ENCODE assay signal across 29 cellular contexts in the genomic region with DNA sequence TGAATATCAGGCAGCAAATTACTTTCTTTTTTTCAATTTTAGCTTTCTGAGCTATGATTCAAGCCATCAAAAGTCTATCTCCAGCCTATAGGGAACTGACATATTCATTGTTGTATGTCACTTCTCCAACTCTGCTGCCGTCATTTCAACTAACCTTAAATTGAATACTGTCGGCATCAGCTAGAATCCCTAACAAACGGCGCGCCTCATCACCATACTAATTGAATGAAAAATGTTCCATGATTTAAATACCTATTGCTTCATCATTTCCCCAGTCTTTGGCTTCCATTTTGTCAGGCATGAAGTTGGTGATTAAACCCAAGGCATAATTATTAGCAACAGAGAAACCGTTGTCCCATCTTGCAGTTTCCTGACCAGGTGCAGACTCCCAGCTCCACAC.
"Had no signal": no experiment of that assay in that cellular context is flagged by ENCODE, and none has a peak within 500 bp of the region (broad histone marks: within the 10 kb centered on the region; RNA-seq: fewer than 3 reads in every experiment).

No MANE protein-coding gene starts in this region.

- H3K4me3 ChIP-seq: adrenal gland, body of pancreas, coronary artery, left lung, lung, pancreas, prostate gland, skin epidermis, thoracic aorta, uterus had no signal

- H3K9me3 ChIP-seq: adrenal gland, body of pancreas, left lung, pancreas, prostate gland, thoracic aorta, uterus had no signal

- FAIRE-seq: islet of Langerhans, pancreas had no signal

- H3K4me1 ChIP-seq: adrenal gland, body of pancreas, foreskin keratinocyte, left lung, pancreas, prostate gland, uterus had no signal

- H3K36me3 ChIP-seq: adrenal gland, left lung, pancreas, prostate gland, thoracic aorta, uterus, WERI-Rb-1 had no signal

- H3K27me3 ChIP-seq: adrenal gland, body of pancreas, foreskin keratinocyte, left lung, pancreas, uterus had no signal

- DNase-seq: activated CD4-positive, alpha-beta T cell treated with anti-CD3 and anti-CD28 coated beads for 48 hours; activated CD4-positive, alpha-beta T cell treated with anti-CD3 and anti-CD28 coated beads, Interleukin-2, amount 50 U/mL, for 48 hours; activated CD8-positive, alpha-beta memory T cell treated with anti-CD3 and anti-CD28 coated beads, Interleukin-2, amount 50 U/mL, for 4 hours; activated effector memory CD4-positive, alpha-beta T cell treated with anti-CD3 and anti-CD28 coated beads, Interleukin-2, amount 50 U/mL, for 16 hours; activated naive CD4-positive, alpha-beta T cell treated with anti-CD3 and anti-CD28 coated beads for 36 hours; activated naive CD8-positive, alpha-beta T cell treated with anti-CD3 and anti-CD28 coated beads for 36 hours; activated T-cell treated with anti-CD3 and anti-CD28 coated beads, Interleukin-2, amount 50 U/mL, for 1 hour; adrenal gland; aorta; body of pancreas; foreskin keratinocyte; left lung; nucleus accumbens; pancreas; retina; stimulated activated CD4-positive, alpha-beta T cell treated with anti-CD3 and anti-CD28 coated beads, Interleukin-12 subunit alpha, Interleukin-12 subunit beta, amount 100 ng/mL, for 4 hours; stimulated activated CD4-positive, alpha-beta T cell treated with anti-CD3 and anti-CD28 coated beads, Interleukin-4, amount 100 ng/mL, for 24 hours; T1000; uterus; WERI-Rb-1 had no signal

- H3K27ac ChIP-seq: adrenal gland, body of pancreas, coronary artery, foreskin keratinocyte, left lung, pancreas, prostate gland, skin epidermis, thoracic aorta, uterus, WERI-Rb-1 had no signal

- ATAC-seq: body of pancreas; esophagus mucosa; foreskin keratinocyte; left lung; pancreas; sciatic nerve; stimulated activated effector memory CD8-positive, alpha-beta T cell treated with anti-CD3 and anti-CD28 coated beads, Interleukin-12 subunit alpha, Interleukin-12 subunit beta, amount 100 ng/mL, for 72 hours had no signal
